In genomic region chr11:65415499-65416340, GRCh38 we compare ENCODE assay signal across 8 cellular contexts. TPM values are rescaled to one million over a fixed set of nuclear protein-coding genes. Genes with fewer than 3 reads are reported as not detected.
DNase-seq lines count a peak whose midpoint lies in the region; ATAC-seq, FAIRE-seq and TF ChIP-seq lines count a peak whose summit lies in the region.

No MANE protein-coding gene starts in this region.

- H3K9ac ChIP-seq in GM12878 (ENCODE audit: control insufficient read depth, insufficient read depth, low read length) = peak overlapping the region; percentile 99; the same call in 1 of the 2 replicates

- no TSS peak for BruUV-seq in GM12878 (replicated peaks; lab: Mats Ljungman, UMichigan)

- H3K27ac ChIP-seq in GM12878 (ENCODE audit: control insufficient read depth, insufficient read depth) (peak overlapping the region; percentile 100), tibial artery (peak overlapping the region; percentile 94 to 99)

- H3K4me1 ChIP-seq in GM12878 (ENCODE audit: control insufficient read depth, insufficient read depth, low read length) (peaks cover 43% of the 10 kb centered on the region), tibial artery (peaks cover 0 to 50% (median 44%) of the 10 kb centered on the region in 4 donors)

- H3K79me2 ChIP-seq in GM12878 (ENCODE audit: control insufficient read depth, insufficient read depth, low read length) = peaks cover 46% of the 10 kb centered on the region

- CTCF ChIA-PET in GM12878 (lab: Yijun Ruan, JAX) = interaction anchor here (0.8 to 15.3 kb wide), 29 partner anchors 8 to 197 kb away, joined by 3 to 362 read pairs (median 9); partner anchors contain the start of genes FRMD8, MALAT1, SCYL1 and SLC25A45

- in situ Hi-C loops in GM12878 (cut with MboI) = loop anchor here (5.0 kb wide), 1 partner anchor 92 kb away; no protein-coding TSS in a partner anchor

- intact Hi-C loops in GM12878 (cut with micrococcal nuclease; ENCODE audit: unreplicated experiment) = loop anchor here (1.0 to 5.0 kb wide), 6 partner anchors 15 to 157 kb away; partner anchors contain the start of genes FAM89B, SLC25A45 and ZNRD2
- intact Hi-C loops in tibial artery (cut with DNase I; ENCODE audit: low total_unique reads) = loop anchor here (2.0 kb wide), 1 partner anchor 33 kb away; the partner anchor contains the start of gene SLC25A45

- POLR2A ChIA-PET in GM12878 (lab: Charles Lee) = interaction anchor here (0.6 to 13.6 kb wide), 23 partner anchors 8 to 967 kb away, joined by 3 to 323 read pairs (median 7); partner anchors contain the start of genes FRMD8 and MALAT1

- no peaks in the 10 kb centered on the region for H3K9me3 Mint-ChIP-seq in activated T-cell treated with anti-CD3 and anti-CD28 coated beads, Interleukin-2, amount 50 U/mL, for 24 hours
- no peaks in the 10 kb centered on the region for H3K9me3 Mint-ChIP-seq in memory B cell

- TF ChIP-seq EP300 in GM12878 (IDR thresholded peaks at IDR 0.05; ENCODE audit: borderline replicate concordance in 1 of 2, control insufficient read depth in 1 of 2, low read depth in 2 of 2, low read length in 2 of 2) = no peak

- H3K4me3 ChIP-seq in GM12878 (peak overlapping the region; percentile 79; the same call in 1 of the 2 replicates), tibial artery (peak overlapping the region; percentile 67 to 97)

- H4K20me1 ChIP-seq in GM12878 (ENCODE audit: control insufficient read depth, insufficient read depth) = no peaks in the 10 kb centered on the region

- no peak for FAIRE-seq in GM12878 (lab: Jason Lieb, UNC)

- no peak for TF ChIP-seq RAD21 in GM12878 (IDR thresholded peaks at IDR 0.05; ENCODE audit: insufficient read depth, low read depth, low read length)

- H3K27ac Mint-ChIP-seq in activated T-cell treated with anti-CD3 and anti-CD28 coated beads, Interleukin-2, amount 50 U/mL, for 24 hours = peak overlapping the region; percentile 100
- peak overlapping the region; percentile 100 for H3K27ac Mint-ChIP-seq in memory B cell

- SMC1A ChIA-PET in GM12878 (lab: Charles Lee; ENCODE audit: uncharacterized antibody, unreplicated experiment) = interaction anchor here (0.5 to 12.7 kb wide), 31 partner anchors 8 to 159 kb away, joined by 3 to 232 read pairs (median 8); partner anchors contain the start of genes FRMD8, MALAT1 and SLC25A45

- WGBS in GM12878 (ENCODE audit: insufficient coverage, insufficient replicate concordance, low lambda C conversion rate, missing lambda C conversion rate) = 65% methylated on average over 11 of the region's 11 CpGs

- no peak for DNase-seq in activated T-cell treated with anti-CD3 and anti-CD28 coated beads, Interleukin-2, amount 50 U/mL, for 24 hours
- no peak for DNase-seq in activated T-cell treated with anti-CD3 and anti-CD28 coated beads for 4 hours
- no peak for DNase-seq in GM12878 (ENCODE audit: low read depth, low spot score)
- DNase-seq in memory B cell (ENCODE audit: low spot score in 2 of 2) = no peak
- DNase-seq in tibial artery = peak; percentile 19 to 68

- no peak for TF ChIP-seq POLR2A in GM12878 (IDR thresholded peaks at IDR 0.05; ENCODE audit: low read depth, low read length)

- H3K9me3 ChIP-seq in GM12878 (replicated peaks; ENCODE audit: control insufficient read depth, insufficient read depth, low read length) (no peaks in the 10 kb centered on the region), tibial artery (no peaks in the 10 kb centered on the region)

- peaks cover 4 to 18% of the 10 kb centered on the region in 2 experiments for H3K36me3 ChIP-seq in GM12878 (ENCODE audit: control insufficient read depth in 2 of 2, insufficient read depth in 2 of 2, low read length in 1 of 2)
- H3K36me3 ChIP-seq in tibial artery = peaks cover 9 to 27% (median 23%) of the 10 kb centered on the region in 3 donors

- peaks cover 48% of the 10 kb centered on the region for H3K36me3 Mint-ChIP-seq in activated T-cell treated with anti-CD3 and anti-CD28 coated beads, Interleukin-2, amount 50 U/mL, for 24 hours (ENCODE audit: low read depth)
- H3K36me3 Mint-ChIP-seq in memory B cell = peaks cover 7% of the 10 kb centered on the region

- H3K27me3 ChIP-seq in GM12878 (replicated peaks in 1 of 2; ENCODE audit: control insufficient read depth in 2 of 2, insufficient read depth in 2 of 2, low read length in 1 of 2) (no peaks in the 10 kb centered on the region), tibial artery (no peaks in the 10 kb centered on the region)

- TF ChIP-seq CTCF in GM12878 (IDR thresholded peaks at IDR 0.05 in 2 of 3, conservative IDR thresholded peaks at IDR 0.05 in 1 of 3; ENCODE audit: control insufficient read depth in 2 of 3, extremely low read depth in 1 of 3, insufficient read depth in 1 of 3, low read depth in 3 of 3, low read length in 3 of 3) (no peak), tibial artery (IDR thresholded peaks at IDR 0.05) (no peak)

- ATAC-seq in GM12878 (no peak), memory B cell (ENCODE audit: low read depth) (no peak), GM21423 (IDR thresholded peaks at IDR 0.05; ENCODE audit: unreplicated experiment) (no peak), HG03521 (IDR thresholded peaks at IDR 0.05; ENCODE audit: unreplicated experiment) (no peak), HG03520 (IDR thresholded peaks at IDR 0.05; ENCODE audit: unreplicated experiment) (no peak)

- RAD21 ChIA-PET in GM12878 (lab: Charles Lee; ENCODE audit: unreplicated experiment) = interaction anchor here (0.6 to 15.3 kb wide), 28 partner anchors 8 to 154 kb away, joined by 3 to 282 read pairs (median 7); partner anchors contain the start of genes FRMD8, MALAT1, SCYL1 and SLC25A45

- H3K4me3 Mint-ChIP-seq in activated T-cell treated with anti-CD3 and anti-CD28 coated beads, Interleukin-2, amount 50 U/mL, for 24 hours = peak overlapping the region; percentile 100
- H3K4me3 Mint-ChIP-seq in memory B cell = peak overlapping the region; percentile 90

- no peaks in the 10 kb centered on the region for H3K27me3 Mint-ChIP-seq in activated T-cell treated with anti-CD3 and anti-CD28 coated beads, Interleukin-2, amount 50 U/mL, for 24 hours
- no peaks in the 10 kb centered on the region for H3K27me3 Mint-ChIP-seq in memory B cell

- peaks cover 45% of the 10 kb centered on the region for H3K4me1 Mint-ChIP-seq in activated T-cell treated with anti-CD3 and anti-CD28 coated beads, Interleukin-2, amount 50 U/mL, for 24 hours (ENCODE audit: low read depth)
- peaks cover 43% of the 10 kb centered on the region for H3K4me1 Mint-ChIP-seq in memory B cell

- peak overlapping the region; percentile 100 for H3K4me2 ChIP-seq in GM12878 (ENCODE audit: control insufficient read depth, insufficient read depth)

- H2AFZ ChIP-seq in GM12878 (ENCODE audit: control insufficient read depth, low read depth, low read length) = peak overlapping the region; percentile 79

RNA-seq across cellular contexts. Expression of gene NEAT1, which starts 6.9 kb away (rescaled TPM):
- total RNA-seq in GM12878 (2013; cell fraction: nucleolus; rRNA removed) = 259 and 262 TPM in 2 replicates
- total RNA-seq in GM12878 (2014; rRNA removed) (13.6 and 14.0 TPM in 2 replicates), GM12878 (2014; rRNA removed; fragmentation: Illumina TruSeq; extraction: Trizol) (40.5 and 44.2 TPM in 2 replicates), GM12878 (2021) (174 and 225 TPM in 2 replicates)
- 275 TPM for polyA plus RNA-seq in GM12878 (2011; ENCODE audit: low read depth)
- polyA plus RNA-seq in GM12878 (2011; rRNA removed) (151 and 247 TPM in 2 replicates), GM12878 (2014; fragmentation: Illumina TruSeq; extraction: Trizol) (167 and 254 TPM in 2 replicates), GM12878 (2014; fragmentation: Nextera tagmentation; extraction: Ambion mirVana) (10 to 100 TPM; 24.3 to 98.2 TPM), GM12878 (2014; rRNA removed) (314 and 328 TPM in 2 replicates), GM12878 (2016; fragmentation: Nextera tagmentation; extraction: Ambion mirVana) (10 to 100 TPM; 27.7 to 28.3 TPM)
- 64.2 and 104 TPM in 2 replicates for polyA plus RNA-seq in GM12878 (2011; cell fraction: cytosol; rRNA removed)
- polyA plus RNA-seq in GM12878 (2011; cell fraction: nucleus; rRNA removed) = 342 and 617 TPM in 2 replicates
- 284 and 343 TPM in 2 replicates for polyA plus RNA-seq in GM12878 (2012)
- polyA minus RNA-seq in GM12878 (2011; rRNA and poly(A)+ RNA removed) = 72.0 and 79.5 TPM in 2 replicates
- 13.8 and 14.9 TPM in 2 replicates for polyA minus RNA-seq in GM12878 (2011; cell fraction: cytosol; rRNA and poly(A)+ RNA removed)
- 125 and 169 TPM in 2 replicates for polyA minus RNA-seq in GM12878 (2011; cell fraction: nucleus; rRNA and poly(A)+ RNA removed)

RNA-seq across cellular contexts. Expression of gene FRMD8, which starts 29.3 kb away (rescaled TPM):
- total RNA-seq in GM12878 (2013; cell fraction: nucleolus; rRNA removed) = 52.5 and 60.5 TPM in 2 replicates
- total RNA-seq in GM12878 (2014; rRNA removed) (40.9 and 47.5 TPM in 2 replicates), GM12878 (2014; rRNA removed; fragmentation: Illumina TruSeq; extraction: Trizol) (12.2 and 14.3 TPM in 2 replicates), GM12878 (2021) (65.1 and 69.4 TPM in 2 replicates)
- polyA plus RNA-seq in GM12878 (2011; ENCODE audit: low read depth) = 8.2 TPM
- polyA plus RNA-seq in GM12878 (2011; rRNA removed) (8.0 and 18.4 TPM in 2 replicates), GM12878 (2014; fragmentation: Illumina TruSeq; extraction: Trizol) (6.6 and 14.0 TPM in 2 replicates), GM12878 (2014; fragmentation: Nextera tagmentation; extraction: Ambion mirVana) (1 to 10 TPM; 8.3 TPM), GM12878 (2014; rRNA removed) (53.8 and 55.9 TPM in 2 replicates), GM12878 (2016; fragmentation: Nextera tagmentation; extraction: Ambion mirVana) (10 to 100 TPM; 37.7 to 42.4 TPM)
- 28.1 and 42.6 TPM in 2 replicates for polyA plus RNA-seq in GM12878 (2011; cell fraction: cytosol; rRNA removed)
- 58.9 and 140 TPM in 2 replicates for polyA plus RNA-seq in GM12878 (2011; cell fraction: nucleus; rRNA removed)
- 14.9 and 21.0 TPM in 2 replicates for polyA plus RNA-seq in GM12878 (2012)
- polyA minus RNA-seq in GM12878 (2011; rRNA and poly(A)+ RNA removed) = 26.0 and 32.5 TPM in 2 replicates
- polyA minus RNA-seq in GM12878 (2011; cell fraction: cytosol; rRNA and poly(A)+ RNA removed) = 21.4 and 21.8 TPM in 2 replicates
- 33.6 and 61.0 TPM in 2 replicates for polyA minus RNA-seq in GM12878 (2011; cell fraction: nucleus; rRNA and poly(A)+ RNA removed)

RNA-seq across cellular contexts. Expression of gene SLC25A45, which starts 33.3 kb away (rescaled TPM):
- 23.1 and 23.7 TPM in 2 replicates for total RNA-seq in GM12878 (2013; cell fraction: nucleolus; rRNA removed)
- 19.4 and 22.8 TPM in 2 replicates for total RNA-seq in GM12878 (2014; rRNA removed)
- 10.8 and 13.1 TPM in 2 replicates for total RNA-seq in GM12878 (2014; rRNA removed; fragmentation: Illumina TruSeq; extraction: Trizol)
- total RNA-seq in GM12878 (2021) = 28.6 and 29.1 TPM in 2 replicates
- 10.7 TPM for polyA plus RNA-seq in GM12878 (2011; ENCODE audit: low read depth)
- 9.2 and 15.4 TPM in 2 replicates for polyA plus RNA-seq in GM12878 (2011; rRNA removed)
- 20.7 and 25.7 TPM in 2 replicates for polyA plus RNA-seq in GM12878 (2011; cell fraction: cytosol; rRNA removed)
- polyA plus RNA-seq in GM12878 (2011; cell fraction: nucleus; rRNA removed) = 46.7 and 57.3 TPM in 2 replicates
- polyA plus RNA-seq in GM12878 (2012) = 17.8 and 25.4 TPM in 2 replicates
- polyA plus RNA-seq in GM12878 (2014; fragmentation: Illumina TruSeq; extraction: Trizol) = 15.5 and 17.8 TPM in 2 replicates
- 1 to 10 TPM; 4.1 to 9.7 TPM for polyA plus RNA-seq in GM12878 (2014; fragmentation: Nextera tagmentation; extraction: Ambion mirVana)
- polyA plus RNA-seq in GM12878 (2014; rRNA removed) = 33.7 and 35.5 TPM in 2 replicates
- 10 to 100 TPM; 31.0 to 35.2 TPM for polyA plus RNA-seq in GM12878 (2016; fragmentation: Nextera tagmentation; extraction: Ambion mirVana)
- polyA minus RNA-seq in GM12878 (2011; rRNA and poly(A)+ RNA removed) = 3.9 and 9.1 TPM in 2 replicates
- 1.9 and 4.7 TPM in 2 replicates for polyA minus RNA-seq in GM12878 (2011; cell fraction: cytosol; rRNA and poly(A)+ RNA removed)
- polyA minus RNA-seq in GM12878 (2011; cell fraction: nucleus; rRNA and poly(A)+ RNA removed) = 6.6 and 8.6 TPM in 2 replicates

Comparison
In these comparisons a context has a peak if more than half of its experiments do, and no peak if none do; other contexts are left out.
1. DNase-seq: peak in tibial artery (2 of 2); none in activated T-cell treated with anti-CD3 and anti-CD28 coated beads, Interleukin-2, amount 50 U/mL, for 24 hours (single experiment), activated T-cell treated with anti-CD3 and anti-CD28 coated beads for 4 hours (single experiment), GM12878 (single experiment) and memory B cell (0 of 2).